8 cellular contexts compared by ENCODE assay signal in the genomic region with DNA sequence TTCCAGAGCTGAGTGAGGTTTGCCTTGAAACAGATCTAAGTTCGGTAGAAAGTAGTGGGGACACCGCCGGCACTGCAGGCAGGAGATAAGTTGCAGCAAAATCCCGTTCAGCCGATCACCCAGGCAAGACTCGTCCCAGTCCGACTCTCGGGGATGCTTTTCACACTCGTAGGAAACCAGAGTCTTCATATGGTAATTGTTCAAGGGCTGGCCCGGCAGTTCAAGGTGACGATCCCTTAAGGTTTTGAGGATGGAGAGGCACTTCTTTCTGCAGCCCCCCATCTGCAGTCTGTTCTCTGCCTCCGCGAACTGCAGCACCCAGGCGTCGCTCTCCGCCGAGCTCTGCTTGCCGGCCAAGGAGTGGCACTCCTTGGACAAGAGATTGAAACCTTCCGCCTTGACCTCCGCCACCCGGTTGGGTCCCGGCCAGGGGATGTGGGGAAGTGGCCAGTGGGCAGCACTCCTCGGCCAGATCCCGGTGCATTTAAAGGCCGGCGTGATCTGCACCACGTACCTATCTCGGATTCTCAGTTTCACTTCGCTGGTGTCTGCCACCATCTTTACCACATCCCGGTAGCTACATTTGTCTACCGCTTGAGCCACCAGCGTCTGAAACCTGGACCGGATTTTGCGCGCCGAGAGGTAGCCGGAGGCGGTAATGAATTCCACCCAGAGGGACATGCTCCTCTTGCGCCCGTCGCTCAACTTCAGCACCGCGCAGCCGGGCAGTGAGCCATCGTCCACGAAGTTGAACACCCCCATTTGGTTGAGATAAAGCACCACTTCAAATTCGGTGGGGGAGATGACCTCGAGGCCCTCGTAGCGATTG.
DNase-seq lines count a peak whose midpoint lies in the region; TF ChIP-seq lines count a peak whose summit lies in the region.

No MANE protein-coding gene starts in this region.

- H3K9me2 ChIP-seq in DOHH2 (replicated peaks; ENCODE audit: control insufficient read depth, low read length): no peaks in the 10 kb centered on the region

- H4K20me1 ChIP-seq in DOHH2 (ENCODE audit: control insufficient read depth, insufficient read depth, low read depth, low read length): no peaks in the 10 kb centered on the region

- H3F3A ChIP-seq in DOHH2 (ENCODE audit: control insufficient read depth, insufficient read depth): peaks cover 68% of the 10 kb centered on the region

- H3K27me3 ChIP-seq in DOHH2 (ENCODE audit: control insufficient read depth, low read length) (no peaks in the 10 kb centered on the region), duodenal mucosa (ENCODE audit: control insufficient read depth in 1 of 2, insufficient read depth in 2 of 2, low read length in 2 of 2) (peaks cover 65 to 74% of the 10 kb centered on the region in 2 donors), tibial artery (no peaks in the 10 kb centered on the region)

- in situ Hi-C loops in KBM-7 (cut with MboI; ENCODE audit: low pct_unique_long_range_greater_than_20kb, low sequenced_read_pairs): no loop called here

- H3K27ac ChIP-seq in DOHH2 (ENCODE audit: low read depth, low read length): peak overlapping the region; percentile 96
- no peak overlapping the region for H3K27ac ChIP-seq in duodenal mucosa (ENCODE audit: low read depth, low read length)
- peak overlapping the region; percentile 76 to 94 for H3K27ac ChIP-seq in tibial artery

- no peak overlapping the region for H3K9ac ChIP-seq in duodenal mucosa (ENCODE audit: low read depth in 1 of 2, low read length in 2 of 2)

- peaks cover 67% of the 10 kb centered on the region for H3K36me3 ChIP-seq in DOHH2 (ENCODE audit: control insufficient read depth, low read length)
- H3K36me3 ChIP-seq in duodenal mucosa (ENCODE audit: control insufficient read depth in 1 of 2, insufficient read depth in 2 of 2, low read length in 2 of 2): no peaks in the 10 kb centered on the region
- no peaks in the 10 kb centered on the region for H3K36me3 ChIP-seq in tibial artery

- no peak for TF ChIP-seq CTCF in DOHH2 (IDR thresholded peaks at IDR 0.05; ENCODE audit: low read depth, low read length, poor library complexity, severe bottlenecking)
- TF ChIP-seq CTCF in tibial artery (IDR thresholded peaks at IDR 0.05): no peak

- H3K4me1 ChIP-seq in DOHH2 (ENCODE audit: control insufficient read depth, low read length) (peaks cover 52% of the 10 kb centered on the region), duodenal mucosa (ENCODE audit: control insufficient read depth in 1 of 2, insufficient read depth in 2 of 2, low read length in 2 of 2) (peaks cover 11 to 16% of the 10 kb centered on the region in 2 donors), tibial artery (peaks cover 0 to 3% (median 0%) of the 10 kb centered on the region in 4 donors)

- intact Hi-C loops in tibial artery (cut with DNase I; ENCODE audit: low total_unique reads): no loop called here

- peak overlapping the region; percentile 90 for H3K4me2 ChIP-seq in DOHH2 (ENCODE audit: low read length)

- H3K4me3 ChIP-seq in DOHH2 (ENCODE audit: low read length): peak overlapping the region; percentile 88
- peak overlapping the region; percentile 75 to 79 for H3K4me3 ChIP-seq in duodenal mucosa (ENCODE audit: low read depth in 1 of 2, low read length in 2 of 2)
- H3K4me3 ChIP-seq in tibial artery: peak overlapping the region; percentile 68 to 84

- peak; percentile 71 for DNase-seq in KBM-7
- peak; percentile 13 for DNase-seq in medulla oblongata (ENCODE audit: extremely low spot score)
- peak; percentile 61 to 79 for DNase-seq in tibial artery
- no peak for DNase-seq in NCI-H1436 treated with DMSO at 0.1 percent for 48 hours (lab: John Stamatoyannopoulos, UW)
- DNase-seq in NCI-H774 (lab: John Stamatoyannopoulos, UW): no peak
- DNase-seq in activated CD4-positive, CD25-positive, alpha-beta regulatory T cell treated with anti-CD3 and anti-CD28 coated beads, Interleukin-2, amount 50 U/mL, for 72 hours: no peak

- peaks cover 72% of the 10 kb centered on the region for H3K79me2 ChIP-seq in DOHH2 (ENCODE audit: control insufficient read depth, low read length)

- H3K9me3 ChIP-seq in DOHH2 (ENCODE audit: control insufficient read depth, insufficient read depth, low read length): peaks cover 44% of the 10 kb centered on the region
- no peaks in the 10 kb centered on the region for H3K9me3 ChIP-seq in duodenal mucosa (ENCODE audit: control insufficient read depth in 1 of 2, low read length in 2 of 2)
- no peaks in the 10 kb centered on the region for H3K9me3 ChIP-seq in tibial artery

Comparison
In these comparisons a context has a peak if more than half of its experiments do, and no peak if none do; other contexts are left out.
1. DNase-seq: peak in KBM-7 (single experiment), medulla oblongata (single experiment) and tibial artery (2 of 2); none in NCI-H1436 treated with DMSO at 0.1 percent for 48 hours (single experiment), NCI-H774 (single experiment) and activated CD4-positive, CD25-positive, alpha-beta regulatory T cell treated with anti-CD3 and anti-CD28 coated beads, Interleukin-2, amount 50 U/mL, for 72 hours (single experiment).
2. Peak in every context shown above with its lines, with median percentiles within 50 percentile points of each other: H3K4me3 ChIP-seq.